ENCODE assay signal across 8 cellular contexts in the genomic region with DNA sequence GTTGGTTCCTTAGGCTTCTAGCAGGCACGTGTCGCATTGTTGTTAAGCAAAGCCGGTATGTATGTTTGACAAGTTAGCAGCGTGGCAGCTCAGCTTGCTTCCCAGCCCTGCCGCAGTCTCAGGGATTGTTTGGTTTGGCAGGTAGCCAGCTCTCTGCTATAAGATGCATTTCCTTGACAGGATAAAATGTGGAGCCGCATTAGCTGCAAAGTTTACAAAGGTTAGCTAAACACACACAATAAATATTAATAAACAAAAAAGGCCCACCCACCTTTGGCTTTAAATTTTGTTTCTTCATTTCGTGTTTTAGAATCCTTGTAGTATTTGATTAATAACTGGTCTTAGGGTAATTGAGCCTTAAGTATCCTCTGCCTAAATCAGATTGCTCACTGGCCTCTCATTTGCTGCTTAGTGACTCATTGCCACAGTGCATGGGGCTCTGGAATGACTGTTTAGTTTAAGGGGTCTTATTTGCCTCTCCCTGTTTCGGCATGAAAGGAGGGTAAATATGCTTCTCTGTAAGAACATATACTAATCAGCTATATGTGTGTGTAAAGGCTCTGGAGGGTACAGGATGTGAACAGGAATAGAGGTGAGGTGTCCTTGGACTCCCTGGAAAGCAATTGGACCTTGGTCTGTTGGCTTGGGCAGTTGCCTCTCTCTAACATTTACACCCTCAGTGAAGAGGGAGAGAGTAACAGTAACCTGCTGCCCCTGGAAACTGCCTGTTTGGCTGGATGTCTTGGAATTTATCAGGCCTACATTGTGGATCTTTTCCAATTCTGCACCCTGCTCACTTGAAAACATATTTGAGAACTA.
DNase-seq lines count a peak whose midpoint lies in the region; ATAC-seq and TF ChIP-seq lines count a peak whose summit lies in the region.

No MANE protein-coding gene starts in this region.

- H3K79me2 ChIP-seq in neural progenitor cell (ENCODE audit: low read depth) = no peaks in the 10 kb centered on the region
- H3K79me2 ChIP-seq in OCI-LY7 (ENCODE audit: insufficient read depth, low read depth, low read length) = no peaks in the 10 kb centered on the region

- H3K4me3 Mint-ChIP-seq in neural progenitor cell = no peak overlapping the region

- POLR2A ChIA-PET in OCI-LY7 (lab: Charles Lee) = no interaction called here

- no peaks in the 10 kb centered on the region for H3K9me2 ChIP-seq in OCI-LY7 (ENCODE audit: insufficient read depth, low read length)

- H3K4me1 ChIP-seq in neural progenitor cell = no peaks in the 10 kb centered on the region
- H3K4me1 ChIP-seq in OCI-LY7 (ENCODE audit: insufficient read depth, low read length, poor library complexity, severe bottlenecking) = no peaks in the 10 kb centered on the region

- no peak overlapping the region for H3K27ac Mint-ChIP-seq in neural progenitor cell

- no peak for TF ChIP-seq CTCF in cardiac fibroblast (IDR thresholded peaks at IDR 0.05; ENCODE audit: low read depth, low read length)
- TF ChIP-seq CTCF in neural progenitor cell (IDR thresholded peaks at IDR 0.05) = no peak
- TF ChIP-seq CTCF in OCI-LY7 (conservative IDR thresholded peaks at IDR 0.05; ENCODE audit: low read length) = no peak

- H3K9me3 Mint-ChIP-seq in neural progenitor cell = no peaks in the 10 kb centered on the region

- CTCF ChIA-PET in OCI-LY7 (lab: Charles Lee; ENCODE audit: unreplicated experiment) = no interaction called here

- H3K36me3 ChIP-seq in neural progenitor cell (no peaks in the 10 kb centered on the region), OCI-LY7 (ENCODE audit: insufficient read depth, low read length) (no peaks in the 10 kb centered on the region)

- H3K9ac ChIP-seq in neural progenitor cell = no peak overlapping the region

- peak; percentile 93 for DNase-seq in ELR (ENCODE audit: low read depth)
- DNase-seq in NCI-H226 = peak; percentile 72
- peak; percentile 92 to 95 for DNase-seq in cardiac fibroblast (ENCODE audit: low read depth in 2 of 2)
- peak; percentile 22 for DNase-seq in neural progenitor cell (ENCODE audit: low spot score)
- no peak for DNase-seq in activated T-cell treated with anti-CD3 and anti-CD28 coated beads, Interleukin-2, amount 50 U/mL, for 48 hours
- DNase-seq in posterior vena cava (ENCODE audit: low spot score) = no peak
- DNase-seq in OCI-LY7 (ENCODE audit: low spot score) = no peak

- no TSS peak for BruUV-seq in OCI-LY7 (replicated peaks; lab: Mats Ljungman, UMichigan)

- no peaks in the 10 kb centered on the region for H3F3A ChIP-seq in neural progenitor cell (ENCODE audit: low read depth)

- H2AFZ ChIP-seq in neural progenitor cell (replicated peaks) (no peak overlapping the region), OCI-LY7 (ENCODE audit: low read length) (no peak overlapping the region)

- no peak overlapping the region for H3K27ac ChIP-seq in neural progenitor cell
- no peak overlapping the region for H3K27ac ChIP-seq in OCI-LY7 (ENCODE audit: low read depth, low read length, poor library complexity, severe bottlenecking)

- no peaks in the 10 kb centered on the region for H3K27me3 ChIP-seq in neural progenitor cell

- no peak overlapping the region for H3K4me2 ChIP-seq in neural progenitor cell
- H3K4me2 ChIP-seq in OCI-LY7 (ENCODE audit: low read length) = no peak overlapping the region

- H3K4me1 Mint-ChIP-seq in neural progenitor cell = peaks cover 26% of the 10 kb centered on the region

- H4K20me1 ChIP-seq in neural progenitor cell (ENCODE audit: low read depth) (no peaks in the 10 kb centered on the region), OCI-LY7 (ENCODE audit: insufficient read depth, low read length) (no peaks in the 10 kb centered on the region)

- H3K9me3 ChIP-seq in neural progenitor cell (ENCODE audit: low read depth) (no peaks in the 10 kb centered on the region), OCI-LY7 (ENCODE audit: low read length) (no peaks in the 10 kb centered on the region)

- intact Hi-C loops in posterior vena cava (cut with DNase I) = no loop called here
- intact Hi-C loops in OCI-LY7 (cut with micrococcal nuclease; ENCODE audit: unreplicated experiment) = no loop called here

- H3K4me3 ChIP-seq in cardiac fibroblast (replicated peaks in 1 of 2; ENCODE audit: low read depth in 2 of 2, low read length in 2 of 2) (no peak overlapping the region), neural progenitor cell (no peak overlapping the region), OCI-LY7 (ENCODE audit: low read depth, low read length, poor library complexity, severe bottlenecking) (no peak overlapping the region)

- H3K27me3 Mint-ChIP-seq in neural progenitor cell (ENCODE audit: insufficient read depth, low read depth) = no peaks in the 10 kb centered on the region

- no peaks in the 10 kb centered on the region for H3K36me3 Mint-ChIP-seq in neural progenitor cell

- no peak for ATAC-seq in HG03097 (IDR thresholded peaks at IDR 0.05; ENCODE audit: low FRiP score, unreplicated experiment)

Comparison
In these comparisons a context has a peak if more than half of its experiments do, and no peak if none do; other contexts are left out.
1. DNase-seq: peak in ELR (single experiment), NCI-H226 (single experiment), cardiac fibroblast (2 of 2) and neural progenitor cell (single experiment); none in activated T-cell treated with anti-CD3 and anti-CD28 coated beads, Interleukin-2, amount 50 U/mL, for 48 hours (0 of 2), posterior vena cava (single experiment) and OCI-LY7 (single experiment).